Comparison of ENCODE assay signal across 8 cellular contexts in genomic region chr3:5226783-5227182, GRCh38. TPM values are rescaled to one million over a fixed set of nuclear protein-coding genes. Genes with fewer than 3 reads are reported as not detected.
A peak's percentile ranks its signal among the peaks of the same experiment; 100 is the strongest.
DNase-seq lines count a peak whose midpoint lies in the region; ATAC-seq, FAIRE-seq and TF ChIP-seq lines count a peak whose summit lies in the region.
"Had no signal": no experiment of that assay in that cellular context is flagged by ENCODE, and none has a peak within 500 bp of the region (broad histone marks: within the 10 kb centered on the region; RNA-seq: fewer than 3 reads in every experiment).

No MANE protein-coding gene starts in this region.

- CTCF ChIA-PET in GM12878 (lab: Yijun Ruan, JAX), result interaction anchor here (0.6 to 2.4 kb wide), 12 partner anchors 10 to 515 kb away, joined by 3 to 17 read pairs (median 4); no protein-coding TSS in a partner anchor

- H3K27me3 Mint-ChIP-seq in nephron (ENCODE audit: low read depth), result peaks cover 36% of the 10 kb centered on the region

- H4K20me1 ChIP-seq in GM12878 (ENCODE audit: control insufficient read depth, insufficient read depth), result no peaks in the 10 kb centered on the region

- H2AFZ ChIP-seq in GM12878 (ENCODE audit: control insufficient read depth, low read depth, low read length), result no peak overlapping the region

- BruUV-seq in GM12878 (replicated peaks; lab: Mats Ljungman, UMichigan), result no TSS peak

- POLR2A ChIA-PET in GM12878 (lab: Charles Lee), result no interaction called here

- H3K27me3 ChIP-seq in GM12878 (replicated peaks in 1 of 2; ENCODE audit: control insufficient read depth in 2 of 2, insufficient read depth in 2 of 2, low read length in 1 of 2), result no peaks in the 10 kb centered on the region

- RAD21 ChIA-PET in GM12878 (lab: Charles Lee; ENCODE audit: unreplicated experiment), result interaction anchor here (0.9 to 2.5 kb wide), 4 partner anchors 32 to 197 kb away, joined by 4 to 13 read pairs (median 7); no protein-coding TSS in a partner anchor

- peak; percentile 88 for TF ChIP-seq RAD21 in GM12878 (IDR thresholded peaks at IDR 0.05; ENCODE audit: insufficient read depth, low read depth, low read length)

- H3K9ac ChIP-seq in GM12878 (ENCODE audit: control insufficient read depth, insufficient read depth, low read length), result no peak overlapping the region

- H3K27ac ChIP-seq in GM12878 (ENCODE audit: control insufficient read depth, insufficient read depth), result no peak overlapping the region

- no peaks in the 10 kb centered on the region for H3K4me1 ChIP-seq in GM12878 (ENCODE audit: control insufficient read depth, insufficient read depth, low read length)

- no peaks in the 10 kb centered on the region for H3K79me2 ChIP-seq in GM12878 (ENCODE audit: control insufficient read depth, insufficient read depth, low read length)

- FAIRE-seq in GM12878 (lab: Jason Lieb, UNC), result peak; percentile 13
- FAIRE-seq in GM12891 (lab: Jason Lieb, UNC), result no peak

- no peaks in the 10 kb centered on the region for H3K9me3 ChIP-seq in GM12878 (replicated peaks; ENCODE audit: control insufficient read depth, insufficient read depth, low read length)

- no peaks in the 10 kb centered on the region for H3K36me3 Mint-ChIP-seq in nephron (ENCODE audit: low read depth)

- no peaks in the 10 kb centered on the region for H3K4me1 Mint-ChIP-seq in nephron

- TF ChIP-seq CTCF in GM12872 (IDR thresholded peaks at IDR 0.05; ENCODE audit: insufficient read depth, low read depth, low read length) (peak; percentile 27; the same call in 1 of the 3 replicates), GM12878 (IDR thresholded peaks at IDR 0.05 in 2 of 3, conservative IDR thresholded peaks at IDR 0.05 in 1 of 3; ENCODE audit: control insufficient read depth in 2 of 3, extremely low read depth in 1 of 3, insufficient read depth in 1 of 3, low read depth in 3 of 3, low read length in 3 of 3) (peak; percentile 37 to 60 (median 45); a peak in 5 of 6 replicates), nephron (IDR thresholded peaks at IDR 0.05; ENCODE audit: unreplicated experiment in 3 of 3) (peak; percentile 51 to 65 (median 58))

- no peaks in the 10 kb centered on the region for H3K9me3 Mint-ChIP-seq in nephron
- H3K9me3 Mint-ChIP-seq: T-helper 1 cell treated with Interleukin-12 subunit alpha and Interleukin-12 subunit beta and Interleukin-4 antibody, amounts not matched to agents 30 μg/mL and 1 μg/mL, for 36 hours had no signal

- TF ChIP-seq EP300 in GM12878 (IDR thresholded peaks at IDR 0.05; ENCODE audit: borderline replicate concordance in 1 of 2, control insufficient read depth in 1 of 2, low read depth in 2 of 2, low read length in 2 of 2), result no peak

- DNase-seq in HuH-7 (ENCODE audit: low spot score), result peak; percentile 32
- DNase-seq in GM12878 (ENCODE audit: low read depth, low spot score), result no peak
- no peak for DNase-seq in Ammon's horn (ENCODE audit: low spot score)
- no peak for DNase-seq in GM12891 (ENCODE audit: insufficient read length, low spot score)
- DNase-seq in T1000 (lab: John Stamatoyannopoulos, UW), result no peak

- SMC1A ChIA-PET in GM12878 (lab: Charles Lee; ENCODE audit: uncharacterized antibody, unreplicated experiment), result interaction anchor here (1.0 to 2.1 kb wide), 11 partner anchors 8 to 90 kb away, joined by 3 to 11 read pairs (median 3); no protein-coding TSS in a partner anchor

- no peak overlapping the region for H3K4me3 Mint-ChIP-seq in nephron
- H3K4me3 Mint-ChIP-seq: T-helper 1 cell treated with Interleukin-12 subunit alpha and Interleukin-12 subunit beta and Interleukin-4 antibody, amounts not matched to agents 30 μg/mL and 1 μg/mL, for 36 hours had no signal

- no peaks in the 10 kb centered on the region for H3K36me3 ChIP-seq in GM12878 (ENCODE audit: control insufficient read depth in 2 of 2, insufficient read depth in 2 of 2, low read length in 1 of 2)

- H3K4me2 ChIP-seq in GM12878 (ENCODE audit: control insufficient read depth, insufficient read depth), result no peak overlapping the region

- intact Hi-C loops in GM12878 (cut with micrococcal nuclease; ENCODE audit: unreplicated experiment), result loop anchor here (1.0 to 10.0 kb wide), 3 partner anchors 78 to 498 kb away; no protein-coding TSS in a partner anchor

- H3K4me3 ChIP-seq in GM12878, result no peak overlapping the region

- ATAC-seq in GM12878, result peak; percentile 26

- no peak for TF ChIP-seq POLR2A in GM12878 (IDR thresholded peaks at IDR 0.05; ENCODE audit: low read depth, low read length)
- TF ChIP-seq POLR2A in GM12891 (IDR thresholded peaks at IDR 0.05; ENCODE audit: low read depth, low read length), result no peak

- in situ Hi-C loops in GM12878 (cut with MboI), result no loop called here

- H3K27ac Mint-ChIP-seq in nephron, result peak overlapping the region in 1 of 3 experiments; percentile 2
- H3K27ac Mint-ChIP-seq: T-helper 1 cell treated with Interleukin-12 subunit alpha and Interleukin-12 subunit beta and Interleukin-4 antibody, amounts not matched to agents 30 μg/mL and 1 μg/mL, for 36 hours had no signal

- 3% methylated on average over 6 of the region's 6 CpGs for WGBS in GM12878 (ENCODE audit: insufficient coverage, insufficient replicate concordance, low lambda C conversion rate, missing lambda C conversion rate)

TF ChIP-seq in GM12878, 131 proteins besides CTCF, POLR2A, EP300 and RAD21 (continues in another document):
- TF ChIP-seq CEBPB (IDR thresholded peaks at IDR 0.05; ENCODE audit: borderline replicate concordance in 1 of 2, low read depth in 2 of 2, low read length in 2 of 2), result no peak
- no peak for TF ChIP-seq GABPA (IDR thresholded peaks at IDR 0.05; ENCODE audit: low read depth)
- no peak for TF ChIP-seq MEF2B (IDR thresholded peaks at IDR 0.05; ENCODE audit: partially characterized antibody, poor library complexity, severe bottlenecking)
- TF ChIP-seq NBN (IDR thresholded peaks at IDR 0.05), result no peak
- TF ChIP-seq ZNF274 (IDR thresholded peaks at IDR 0.05; ENCODE audit: insufficient read depth, insufficient read length), result no peak
- TF ChIP-seq FOXM1 (IDR thresholded peaks at IDR 0.05; ENCODE audit: low read depth, low read length), result 0 out of 2 replicates have a peak, but pooled peaks have one; percentile 42
- peak; percentile 50; the same call in 1 of the 2 replicates for TF ChIP-seq SMC3 (IDR thresholded peaks at IDR 0.05; ENCODE audit: borderline replicate concordance, low read length)

TF ChIP-seq in GM12891, 5 proteins besides CTCF, POLR2A, EP300 and RAD21:
- no peak for TF ChIP-seq PAX5 (IDR thresholded peaks at IDR 0.05; ENCODE audit: insufficient read depth, low read length, severe bottlenecking)
- TF ChIP-seq POU2F2 (IDR thresholded peaks at IDR 0.05; ENCODE audit: low read depth, low read length), result no peak
- no peak for TF ChIP-seq TAF1 (IDR thresholded peaks at IDR 0.05; ENCODE audit: low read depth, low read length)
- TF ChIP-seq SPI1 (IDR thresholded peaks at IDR 0.05; ENCODE audit: low read depth, low read length), result no peak
- no peak for TF ChIP-seq POLR2AphosphoS5 (IDR thresholded peaks at IDR 0.05; ENCODE audit: low read depth, low read length)

RNA-seq across cellular contexts. Expression of gene EDEM1, which starts 39.3 kb away (rescaled TPM):
- 223 and 263 TPM in 2 replicates for total RNA-seq in GM12878 (2013; cell fraction: nucleolus; rRNA removed)
- total RNA-seq in GM12878 (2014; rRNA removed), result 52.6 and 56.0 TPM in 2 replicates
- 57.5 and 60.6 TPM in 2 replicates for total RNA-seq in GM12878 (2014; rRNA removed; fragmentation: Illumina TruSeq; extraction: Trizol)
- 129 and 138 TPM in 2 replicates for total RNA-seq in GM12878 (2021)
- 49.4 TPM for polyA plus RNA-seq in GM12878 (2011; ENCODE audit: low read depth)
- polyA plus RNA-seq in GM12878 (2011; rRNA removed), result 104 and 139 TPM in 2 replicates
- polyA plus RNA-seq in GM12878 (2011; cell fraction: cytosol; rRNA removed), result 52.9 and 58.1 TPM in 2 replicates
- 65.4 and 94.5 TPM in 2 replicates for polyA plus RNA-seq in GM12878 (2011; cell fraction: nucleus; rRNA removed)
- polyA plus RNA-seq in GM12878 (2012), result 59.5 and 72.2 TPM in 2 replicates
- polyA plus RNA-seq in GM12878 (2014; fragmentation: Illumina TruSeq; extraction: Trizol), result 57.5 and 75.9 TPM in 2 replicates
- 10 to 100 TPM; 18.9 to 48.0 TPM for polyA plus RNA-seq in GM12878 (2014; fragmentation: Nextera tagmentation; extraction: Ambion mirVana)
- 61.3 and 73.8 TPM in 2 replicates for polyA plus RNA-seq in GM12878 (2014; rRNA removed)
- polyA plus RNA-seq in GM12878 (2016; fragmentation: Nextera tagmentation; extraction: Ambion mirVana), result 10 to 100 TPM; 56.2 to 60.1 TPM
- polyA minus RNA-seq in GM12878 (2011; rRNA and poly(A)+ RNA removed), result 124 and 134 TPM in 2 replicates
- 54.6 and 64.8 TPM in 2 replicates for polyA minus RNA-seq in GM12878 (2011; cell fraction: cytosol; rRNA and poly(A)+ RNA removed)
- 49.6 and 62.2 TPM in 2 replicates for polyA minus RNA-seq in GM12878 (2011; cell fraction: nucleus; rRNA and poly(A)+ RNA removed)
- 25.5 TPM for polyA plus RNA-seq in GM12891 (2012; ENCODE audit: low read depth, missing spikeins)
